ENCODE assay signal across 8 cellular contexts in genomic region chr7:90212149-90212495, GRCh38. TPM values are rescaled to one million over a fixed set of nuclear protein-coding genes. Genes with fewer than 3 reads are reported as not detected.
DNase-seq lines count a peak whose midpoint lies in the region; ATAC-seq, FAIRE-seq and TF ChIP-seq lines count a peak whose summit lies in the region.

No MANE protein-coding gene starts in this region.

- no peak for FAIRE-seq in H1 (lab: Jason Lieb, UNC)

- H3K27ac ChIP-seq in 22Rv1: peak overlapping the region; percentile 87
- H3K27ac ChIP-seq in HUES6 (ENCODE audit: low read depth, low read length): peak overlapping the region; percentile 35; the same call in 1 of the 2 replicates
- H3K27ac ChIP-seq in H1 (ENCODE audit: low read depth, low read length): no peak overlapping the region
- peak overlapping the region; percentile 83 to 84 for H3K27ac ChIP-seq in mucosa of rectum (ENCODE audit: low read depth in 2 of 2, low read length in 2 of 2)

- 0% methylated on average over 6 of the region's 6 CpGs; no CpG with 5 or more reads in 1 of the 2 experiments for WGBS in H1 (ENCODE audit: extremely low coverage in 1 of 2, insufficient coverage in 1 of 2, insufficient read length in 1 of 2, insufficient replicate concordance in 2 of 2, low coverage in 1 of 2, low lambda C conversion rate in 2 of 2, missing lambda C conversion rate in 1 of 2), 2 experiments

- H2BK5ac ChIP-seq in H1 (ENCODE audit: low read depth, low read length): peak overlapping the region; percentile 62; the same call in 1 of the 2 replicates

- no peak for ATAC-seq in GM18873 (IDR thresholded peaks at IDR 0.05; ENCODE audit: low FRiP score, unreplicated experiment)

- 0 out of 2 replicates have a peak overlapping the region, but pooled peaks have one; percentile 18 for H2AFZ ChIP-seq in H1 (ENCODE audit: low read length)

- no peak overlapping the region for H3K23ac ChIP-seq in H1 (ENCODE audit: insufficient read length)

- DNase-seq in H1 (ENCODE audit: low read depth in 1 of 2, low spot score in 2 of 2): no peak
- no peak for DNase-seq in kidney glomerular epithelial cell (lab: John Stamatoyannopoulos, UW)
- no peak for DNase-seq in HCEC 1CT
- DNase-seq in GF-D8 (lab: John Stamatoyannopoulos, UW): no peak

- H3K4me1 ChIP-seq in HUES6 (ENCODE audit: control insufficient read depth, insufficient read depth, low read length) (peaks cover 40% of the 10 kb centered on the region), H1 (replicated peaks in 1 of 4; ENCODE audit: control insufficient read depth in 3 of 4, insufficient read depth in 4 of 4, low read length in 3 of 4) (peaks cover 5 to 21% (median 12%) of the 10 kb centered on the region in 4 experiments; a peak in 6 of 7 replicates), mucosa of rectum (ENCODE audit: control insufficient read depth in 2 of 2, insufficient read depth in 2 of 2, low read length in 2 of 2) (peaks cover 3 to 5% of the 10 kb centered on the region in 2 donors)

- peak overlapping the region; percentile 42 for H3K56ac ChIP-seq in H1 (replicated peaks; ENCODE audit: insufficient read length, low read depth, low read length)

- peak overlapping the region; percentile 5 for H2BK120ac ChIP-seq in H1 (replicated peaks; ENCODE audit: low read depth, low read length)

- POLR2A ChIA-PET in H1 (lab: Charles Lee; ENCODE audit: partially characterized antibody): interaction anchor here (1.1 to 5.4 kb wide), 6 partner anchors 12 to 191 kb away, joined by 3 to 48 read pairs (median 6); partner anchors contain the start of gene CLDN12

- peak overlapping the region; percentile 54 for H4K5ac ChIP-seq in H1 (ENCODE audit: insufficient read length, low read depth, low read length)

- no peaks in the 10 kb centered on the region for H3K79me1 ChIP-seq in H1 (ENCODE audit: low read depth, low read length)

- TF ChIP-seq EP300 in H1 (IDR thresholded peaks at IDR 0.05; ENCODE audit: borderline replicate concordance in 1 of 2, low read depth in 2 of 2, low read length in 2 of 2): no peak

- H3K9ac ChIP-seq in HUES6 (ENCODE audit: low read length): peak overlapping the region; percentile 56
- H3K9ac ChIP-seq in H1 (replicated peaks in 1 of 4; ENCODE audit: extremely low read depth in 1 of 4, low read depth in 3 of 4, low read length in 3 of 4): peak overlapping the region; percentile 62 to 84 (median 72)
- peak overlapping the region; percentile 83 to 90 for H3K9ac ChIP-seq in mucosa of rectum (ENCODE audit: low read depth in 1 of 2, low read length in 2 of 2)

- peak overlapping the region; percentile 95; the same call in 1 of the 2 replicates for H4K8ac ChIP-seq in H1 (ENCODE audit: extremely low read depth, insufficient read depth, low read length)

- TF ChIP-seq CTCF in 22Rv1 (IDR thresholded peaks at IDR 0.05) (no peak), H1 (IDR thresholded peaks at IDR 0.05; ENCODE audit: control extremely low read depth in 1 of 3, insufficient read depth in 1 of 3, low read depth in 1 of 3, low read length in 3 of 3) (no peak)

- H3K27me3 ChIP-seq in HUES6 (ENCODE audit: control insufficient read depth, insufficient read depth, low read length): peaks cover 6% of the 10 kb centered on the region; the same call in 1 of the 2 replicates
- H3K27me3 ChIP-seq in H1 (replicated peaks in 1 of 4; ENCODE audit: control insufficient read depth in 3 of 4, extremely low read depth in 1 of 4, insufficient read depth in 3 of 4, low read length in 3 of 4): no peaks in the 10 kb centered on the region
- H3K27me3 ChIP-seq in mucosa of rectum (ENCODE audit: control insufficient read depth in 2 of 2, insufficient read depth in 2 of 2, low read length in 2 of 2): no peaks in the 10 kb centered on the region

- H3K79me2 ChIP-seq in H1 (ENCODE audit: control insufficient read depth in 1 of 2, insufficient read depth in 2 of 2, low read length in 2 of 2): peaks cover 0 to 47% of the 10 kb centered on the region in 2 experiments; a peak in 3 of 4 replicates

- H3K18ac ChIP-seq in H1 (ENCODE audit: extremely low read depth, low read length): peak overlapping the region; percentile 49

- no peak for TF ChIP-seq POLR2A in H1 (IDR thresholded peaks at IDR 0.05; ENCODE audit: control extremely low read depth in 1 of 2, low read depth in 2 of 2, low read length in 2 of 2)

- H3K9me3 ChIP-seq in HUES6 (ENCODE audit: control insufficient read depth, insufficient read depth, low read depth, low read length): no peaks in the 10 kb centered on the region
- H3K9me3 ChIP-seq in H1 (ENCODE audit: insufficient read depth in 2 of 2, low read depth in 1 of 2, low read length in 1 of 2): no peaks in the 10 kb centered on the region
- H3K9me3 ChIP-seq in mucosa of rectum (ENCODE audit: control insufficient read depth in 2 of 2, low read length in 2 of 2): no peaks in the 10 kb centered on the region

- peak overlapping the region; percentile 32 for H2BK12ac ChIP-seq in H1 (ENCODE audit: low read depth, low read length)

- peak overlapping the region; percentile 15 for H3K4ac ChIP-seq in H1 (replicated peaks; ENCODE audit: insufficient read length, low read depth, low read length)

- H4K91ac ChIP-seq in H1 (replicated peaks; ENCODE audit: insufficient read length, low read length): peak overlapping the region; percentile 2

- CTCF ChIA-PET in H1 (lab: Charles Lee; ENCODE audit: partially characterized antibody): interaction anchor here (0.5 to 2.7 kb wide), 13 partner anchors 11 to 200 kb away, joined by 3 to 13 read pairs (median 4); partner anchors contain the start of gene STEAP1

- TF ChIP-seq RAD21 in H1 (IDR thresholded peaks at IDR 0.05 in 1 of 2, conservative IDR thresholded peaks at IDR 0.05 in 1 of 2; ENCODE audit: low read depth in 2 of 2, low read length in 2 of 2): no peak

- no peaks in the 10 kb centered on the region for H4K20me1 ChIP-seq in H1 (replicated peaks in 1 of 2; ENCODE audit: control insufficient read depth in 1 of 2, insufficient read depth in 2 of 2, low read length in 2 of 2)

- peaks cover 13% of the 10 kb centered on the region for H3K23me2 ChIP-seq in H1 (ENCODE audit: low read depth, low read length)

- H3K4me2 ChIP-seq in H1 (ENCODE audit: insufficient read depth in 1 of 2, low read depth in 2 of 2, low read length in 2 of 2): peak overlapping the region; percentile 97 to 98

- H3K4me3 ChIP-seq in HUES6 (ENCODE audit: low read depth, low read length): peak overlapping the region; percentile 77
- peak overlapping the region; percentile 80 to 98 (median 88) for H3K4me3 ChIP-seq in H1 (ENCODE audit: extremely low read depth in 1 of 4, insufficient read depth in 2 of 4, low read depth in 3 of 4, low read length in 4 of 4)
- H3K4me3 ChIP-seq in mucosa of rectum (ENCODE audit: low read length in 2 of 2): peak overlapping the region; percentile 83 to 87

- H2AK5ac ChIP-seq in H1 (ENCODE audit: low read depth, low read length): no peak overlapping the region

- H2BK20ac ChIP-seq in H1 (ENCODE audit: low read length): 0 out of 2 replicates have a peak overlapping the region, but pooled peaks have one; percentile 11

- peak overlapping the region; percentile 34; the same call in 1 of the 2 replicates for H2BK15ac ChIP-seq in H1 (ENCODE audit: low read length)

- H3K36me3 ChIP-seq in HUES6 (ENCODE audit: control insufficient read depth, insufficient read depth, low read length) (peaks cover under 1% of the 10 kb centered on the region; the same call in 1 of the 2 replicates), H1 (ENCODE audit: control insufficient read depth in 2 of 4, insufficient read depth in 4 of 4, low read length in 3 of 4) (peaks cover 0 to 2% (median 0%) of the 10 kb centered on the region in 4 experiments; a peak in 3 of 8 replicates), mucosa of rectum (ENCODE audit: control insufficient read depth in 2 of 2, insufficient read depth in 2 of 2, low read length in 2 of 2) (no peaks in the 10 kb centered on the region)

- no peak overlapping the region for H3K14ac ChIP-seq in H1 (ENCODE audit: insufficient read length)

TF ChIP-seq in H1, 55 proteins besides CTCF, POLR2A, EP300 and RAD21:
- TF ChIP-seq KDM4A (IDR thresholded peaks at IDR 0.05; ENCODE audit: low read depth, low read length, severe bottlenecking) (peak; percentile 10), GABPA (IDR thresholded peaks at IDR 0.05; ENCODE audit: borderline replicate concordance, insufficient read depth, low read length) (no peak), TBP (IDR thresholded peaks at IDR 0.05; ENCODE audit: low read depth, low read length) (no peak)
TF ChIP-seq in H1: peak in this region for 1.

RNA-seq across cellular contexts. Expression of gene STEAP2, which starts 0.6 kb away (rescaled TPM):
- total RNA-seq in H1 (2021; fragmentation: NEBNext Ultra II Directional; extraction: Animal tissue kit (Norgen Biotek cat#: 25700)): 17.4 and 18.4 TPM in 2 replicates
- 9.4 and 13.4 TPM in 2 replicates for polyA plus RNA-seq in H1 (2011; rRNA removed)
- polyA plus RNA-seq in H1 (2011; cell fraction: cytosol; rRNA removed): 12.8 TPM
- 18.2 TPM for polyA plus RNA-seq in H1 (2011; cell fraction: nucleus; rRNA removed)
- polyA plus RNA-seq in H1 (2012, experiment 1 of 2): 8.0 to 17.5 TPM (median 11.0 TPM) in 4 replicates
- 1.5 TPM for polyA plus RNA-seq in H1 (2012, experiment 2 of 2)
- 15.4 TPM for polyA plus RNA-seq in H1 (2013, experiment 1 of 2)
- 14.9 TPM for polyA plus RNA-seq in H1 (2013, experiment 2 of 2)
- polyA minus RNA-seq in H1 (2011; rRNA and poly(A)+ RNA removed): 22.7 and 37.1 TPM in 2 replicates
- polyA minus RNA-seq in H1 (2011; cell fraction: cytosol; rRNA and poly(A)+ RNA removed): 14.2 TPM
- 40.8 TPM for polyA minus RNA-seq in H1 (2011; cell fraction: nucleus; rRNA and poly(A)+ RNA removed)

RNA-seq across cellular contexts. Expression of gene CFAP69, which starts 32.9 kb away (rescaled TPM):
- total RNA-seq in H1 (2021; fragmentation: NEBNext Ultra II Directional; extraction: Animal tissue kit (Norgen Biotek cat#: 25700)): 3.2 and 3.8 TPM in 2 replicates
- 1.00 and 1.0 TPM in 2 replicates for polyA plus RNA-seq in H1 (2011; rRNA removed)
- 2.0 TPM for polyA plus RNA-seq in H1 (2011; cell fraction: cytosol; rRNA removed)
- polyA plus RNA-seq in H1 (2011; cell fraction: nucleus; rRNA removed): 4.8 TPM
- 2.7 to 3.5 TPM (median 3.2 TPM) in 4 replicates for polyA plus RNA-seq in H1 (2012, experiment 1 of 2)
- 0.08 TPM for polyA plus RNA-seq in H1 (2012, experiment 2 of 2)
- polyA plus RNA-seq in H1 (2013, experiment 1 of 2): 2.2 TPM
- polyA plus RNA-seq in H1 (2013, experiment 2 of 2): 2.5 TPM
- 1.1 and 2.8 TPM in 2 replicates for polyA minus RNA-seq in H1 (2011; rRNA and poly(A)+ RNA removed)
- 4.3 TPM for polyA minus RNA-seq in H1 (2011; cell fraction: cytosol; rRNA and poly(A)+ RNA removed)
- polyA minus RNA-seq in H1 (2011; cell fraction: nucleus; rRNA and poly(A)+ RNA removed): 12.8 TPM

RNA-seq across cellular contexts. Expression of gene STEAP1, which starts 57.9 kb away (rescaled TPM):
- 8.1 and 9.5 TPM in 2 replicates for total RNA-seq in H1 (2021; fragmentation: NEBNext Ultra II Directional; extraction: Animal tissue kit (Norgen Biotek cat#: 25700))
- polyA plus RNA-seq in H1 (2011; rRNA removed): 3.6 and 9.2 TPM in 2 replicates
- 8.8 TPM for polyA plus RNA-seq in H1 (2011; cell fraction: cytosol; rRNA removed)
- polyA plus RNA-seq in H1 (2011; cell fraction: nucleus; rRNA removed): 1.7 TPM
- polyA plus RNA-seq in H1 (2012, experiment 1 of 2): 6.2 to 14.9 TPM (median 8.8 TPM) in 4 replicates
- 2.9 TPM for polyA plus RNA-seq in H1 (2012, experiment 2 of 2)
- polyA plus RNA-seq in H1 (2013, experiment 1 of 2): 15.9 TPM
- 19.5 TPM for polyA plus RNA-seq in H1 (2013, experiment 2 of 2)
- polyA minus RNA-seq in H1 (2011; rRNA and poly(A)+ RNA removed): 4.0 and 5.3 TPM in 2 replicates
- polyA minus RNA-seq in H1 (2011; cell fraction: cytosol; rRNA and poly(A)+ RNA removed): 2.3 TPM
- polyA minus RNA-seq in H1 (2011; cell fraction: nucleus; rRNA and poly(A)+ RNA removed): 4.7 TPM
